Comparison of ENCODE assay signal across 9 cellular contexts in genomic region chr13:50374517-50374916, GRCh38.
"Had no signal": no experiment of that assay in that cellular context is flagged by ENCODE, and none has a peak within 500 bp of the region (broad histone marks: within the 10 kb centered on the region; RNA-seq: fewer than 3 reads in every experiment).

No MANE protein-coding gene starts in this region.

- H2AFZ ChIP-seq: GM23248 had no signal

- H3K9me3 ChIP-seq: HAP-1 had no signal

- H3K4me3 ChIP-seq: GM23248, HAP-1 had no signal

- H3K27ac Mint-ChIP-seq: HFFc6, IgD-negative memory B cell had no signal

- H3K36me3 ChIP-seq: HAP-1 had no signal

- H3K9me3 Mint-ChIP-seq: HFFc6, IgD-negative memory B cell had no signal

- H3K9ac ChIP-seq: GM23248 had no signal

- H3K27ac ChIP-seq: GM23248, HL-60 had no signal

- DNase-seq: GM23248, GOT3, H7, HFFc6, KG1 had no signal

- ATAC-seq: HCT116 had no signal

- H3K4me3 Mint-ChIP-seq: HFFc6, IgD-negative memory B cell had no signal
